ENCODE assay signal across 15 cellular contexts in the genomic region with DNA sequence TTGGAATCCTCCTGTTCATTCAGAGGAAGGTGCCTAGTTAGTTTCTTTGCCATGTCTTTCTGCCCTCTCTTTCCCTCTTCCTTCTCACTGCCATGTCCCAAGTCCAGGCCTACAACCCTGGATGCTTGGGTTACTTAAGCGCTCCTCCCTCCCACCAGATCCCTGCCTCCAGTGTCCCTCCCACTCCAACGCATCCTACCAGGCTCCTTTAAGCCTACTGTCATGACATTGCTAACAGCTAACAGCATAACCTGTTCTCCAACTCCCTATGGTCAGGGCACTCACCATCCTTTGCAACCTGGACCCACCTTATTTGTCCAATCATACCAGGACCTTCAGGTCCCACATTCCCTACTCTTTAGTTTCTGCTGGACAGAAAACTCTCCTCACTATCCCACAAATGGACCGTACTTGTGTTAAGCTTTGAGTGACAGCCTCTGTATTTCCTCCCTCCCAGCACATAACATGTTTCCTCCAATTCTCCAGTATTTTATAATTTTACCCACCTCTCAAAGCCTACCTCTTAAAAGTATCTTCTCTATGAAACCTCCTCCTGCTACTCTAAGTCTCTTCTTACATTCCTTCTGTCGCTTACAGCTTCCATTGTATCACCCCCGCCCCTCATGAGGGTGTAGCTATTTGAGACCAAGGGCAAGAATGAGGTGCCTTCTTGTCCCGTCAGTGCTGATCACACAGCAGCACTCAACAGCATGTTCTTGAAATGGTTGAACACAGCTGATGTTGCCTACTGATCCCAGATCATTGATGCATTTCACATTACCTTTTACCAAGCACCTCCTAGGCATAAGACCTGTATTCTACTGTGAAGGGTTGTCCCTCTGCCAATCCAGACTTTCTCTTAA. TPM values are rescaled to one million over a fixed set of nuclear protein-coding genes. Genes with fewer than 3 reads are reported as not detected.
DNase-seq lines count a peak whose midpoint lies in the region; ATAC-seq, FAIRE-seq and TF ChIP-seq lines count a peak whose summit lies in the region.
"Had no signal": no experiment of that assay in that cellular context is flagged by ENCODE, and none has a peak within 500 bp of the region (broad histone marks: within the 10 kb centered on the region; RNA-seq: fewer than 3 reads in every experiment).

No MANE protein-coding gene starts in this region.

- no peak overlapping the region for H3K27ac Mint-ChIP-seq in T-helper 17 cell
- peak overlapping the region; percentile 2 for H3K27ac Mint-ChIP-seq in stimulated activated effector memory CD8-positive, alpha-beta T cell treated with anti-CD3 and anti-CD28 coated beads, Interleukin-12 subunit alpha, Interleukin-12 subunit beta, amount 100 ng/mL, for 72 hours
- H3K27ac Mint-ChIP-seq: activated CD4-positive, alpha-beta T cell treated with anti-CD3 and anti-CD28 coated beads for 36 hours; GM23338 had no signal

- H3K27me3 ChIP-seq in layer of hippocampus (ENCODE audit: control insufficient read depth, insufficient read depth, low read length): no peaks in the 10 kb centered on the region
- H3K27me3 ChIP-seq: vagina had no signal

- H3K9me3 ChIP-seq in T-helper 17 cell (ENCODE audit: control insufficient read depth, low read length, poor library complexity, severe bottlenecking): no peaks in the 10 kb centered on the region
- H3K9me3 ChIP-seq: vagina had no signal

- ATAC-seq in T-helper 17 cell (no peak), HG03175 (IDR thresholded peaks at IDR 0.05; ENCODE audit: unreplicated experiment) (no peak)
- no peak for ATAC-seq in stimulated activated effector memory CD8-positive, alpha-beta T cell treated with anti-CD3 and anti-CD28 coated beads, Interleukin-12 subunit alpha, Interleukin-12 subunit beta, amount 100 ng/mL, for 72 hours
- ATAC-seq: activated CD4-positive, alpha-beta T cell treated with anti-CD3 and anti-CD28 coated beads for 36 hours; GM23338 had no signal

- peak overlapping the region; percentile 40 for H3K27ac ChIP-seq in layer of hippocampus (ENCODE audit: low read depth, low read length)
- H3K27ac ChIP-seq: vagina had no signal

- H3K27me3 Mint-ChIP-seq in T-helper 17 cell: peaks cover 42% of the 10 kb centered on the region

- FAIRE-seq in GM12891 (lab: Jason Lieb, UNC): peak; percentile 92

- H3K4me3 Mint-ChIP-seq in T-helper 17 cell: peak overlapping the region; percentile 10
- peak overlapping the region; percentile 1 for H3K4me3 Mint-ChIP-seq in stimulated activated effector memory CD8-positive, alpha-beta T cell treated with anti-CD3 and anti-CD28 coated beads, Interleukin-12 subunit alpha, Interleukin-12 subunit beta, amount 100 ng/mL, for 72 hours
- H3K4me3 Mint-ChIP-seq: activated CD4-positive, alpha-beta T cell treated with anti-CD3 and anti-CD28 coated beads for 36 hours; GM23338 had no signal

- TF ChIP-seq POLR2A in GM12891 (IDR thresholded peaks at IDR 0.05; ENCODE audit: low read depth, low read length): no peak

- H3K4me1 Mint-ChIP-seq in T-helper 17 cell: peaks cover 2% of the 10 kb centered on the region
- no peaks in the 10 kb centered on the region for H3K4me1 Mint-ChIP-seq in stimulated activated effector memory CD8-positive, alpha-beta T cell treated with anti-CD3 and anti-CD28 coated beads, Interleukin-12 subunit alpha, Interleukin-12 subunit beta, amount 100 ng/mL, for 72 hours

- H3K36me3 Mint-ChIP-seq in T-helper 17 cell (ENCODE audit: low read depth): no peaks in the 10 kb centered on the region
- H3K36me3 Mint-ChIP-seq in stimulated activated effector memory CD8-positive, alpha-beta T cell treated with anti-CD3 and anti-CD28 coated beads, Interleukin-12 subunit alpha, Interleukin-12 subunit beta, amount 100 ng/mL, for 72 hours: no peaks in the 10 kb centered on the region

- no peak for DNase-seq in GM12891 (ENCODE audit: insufficient read length, low spot score)
- no peak for DNase-seq in T-helper 17 cell
- DNase-seq in stimulated activated effector memory CD8-positive, alpha-beta T cell treated with anti-CD3 and anti-CD28 coated beads, Interleukin-12 subunit alpha, Interleukin-12 subunit beta, amount 100 ng/mL, for 72 hours (ENCODE audit: low spot score in 2 of 2): no peak
- no peak for DNase-seq in NCI-H748 (lab: John Stamatoyannopoulos, UW; ENCODE audit: unreplicated experiment)
- DNase-seq in stimulated activated CD4-positive, alpha-beta T cell treated with anti-CD3 and anti-CD28 coated beads, Interleukin-4, amount 100 ng/mL, for 24 hours: no peak
- DNase-seq in GDM1 (lab: John Stamatoyannopoulos, UW): no peak
- DNase-seq: activated CD4-positive, alpha-beta T cell treated with anti-CD3 and anti-CD28 coated beads for 36 hours; IMR-90; NCI-H446 treated with DMSO at 0.1 percent for 48 hours had no signal

- no peaks in the 10 kb centered on the region for H3K9me3 Mint-ChIP-seq in stimulated activated effector memory CD8-positive, alpha-beta T cell treated with anti-CD3 and anti-CD28 coated beads, Interleukin-12 subunit alpha, Interleukin-12 subunit beta, amount 100 ng/mL, for 72 hours
- H3K9me3 Mint-ChIP-seq: GM23338 had no signal

TF ChIP-seq in GM12891, 5 proteins besides CTCF, POLR2A, EP300 and RAD21:
- no peak for TF ChIP-seq SPI1 (IDR thresholded peaks at IDR 0.05; ENCODE audit: low read depth, low read length)
- no peak for TF ChIP-seq POU2F2 (IDR thresholded peaks at IDR 0.05; ENCODE audit: low read depth, low read length)
- TF ChIP-seq POLR2AphosphoS5 (IDR thresholded peaks at IDR 0.05; ENCODE audit: low read depth, low read length): no peak
- no peak for TF ChIP-seq TAF1 (IDR thresholded peaks at IDR 0.05; ENCODE audit: low read depth, low read length)
- no peak for TF ChIP-seq PAX5 (IDR thresholded peaks at IDR 0.05; ENCODE audit: insufficient read depth, low read length, severe bottlenecking)
TF ChIP-seq in GM12891: peak in this region for 0.

RNA-seq across cellular contexts. Expression of a gene that starts 1.7 kb away (rescaled TPM):
- polyA plus RNA-seq in GM12891 (2012; ENCODE audit: low read depth, missing spikeins): 92.6 TPM
- total RNA-seq in T-helper 17 cell: 1 to 10 TPM in 1 of 2 donors, not detected in 1; 3.6 TPM
- total RNA-seq: activated CD4-positive, alpha-beta T cell treated with anti-CD3 and anti-CD28 coated beads for 36 hours; GM23338; IMR-90; osteocyte had no signal
- polyA plus RNA-seq: IMR-90 had no signal

RNA-seq across cellular contexts. Expression of a gene that starts 34.6 kb away (rescaled TPM):
- polyA plus RNA-seq in GM12891 (2012; ENCODE audit: low read depth, missing spikeins): not detected
- total RNA-seq in T-helper 17 cell: not detected
- total RNA-seq: activated CD4-positive, alpha-beta T cell treated with anti-CD3 and anti-CD28 coated beads for 36 hours; GM23338; IMR-90; lung; osteocyte; vagina had no signal
- polyA plus RNA-seq: GM23338, IMR-90, lung had no signal
